Comparison of ENCODE assay signal across 22 cellular contexts in genomic region chr2:101508636-101509035, GRCh38. TPM values are rescaled to one million over a fixed set of nuclear protein-coding genes. Genes with fewer than 3 reads are reported as not detected.
"Had no signal": no experiment of that assay in that cellular context is flagged by ENCODE, and none has a peak within 500 bp of the region (broad histone marks: within the 10 kb centered on the region; RNA-seq: fewer than 3 reads in every experiment).

No MANE protein-coding gene starts in this region.

- H3K36me3 ChIP-seq: esophagus squamous epithelium, ovary, right atrium auricular region, tibial artery, upper lobe of left lung, vagina had no signal

- DNase-seq: effector memory CD8-positive, alpha-beta T cell; esophagus squamous epithelium; foreskin keratinocyte; head of caudate nucleus; hippocampal formation; left colon; mammary epithelial cell; mucosa of descending colon; naive thymus-derived CD8-positive, alpha-beta T cell; nucleus accumbens; ovary; small intestine; stimulated activated CD4-positive, alpha-beta T cell treated with anti-CD3 and anti-CD28 coated beads, Interleukin-12 subunit alpha, Interleukin-12 subunit beta, amount 100 ng/mL, for 4 hours; stimulated activated naive CD8-positive, alpha-beta T cell treated with anti-CD3 and anti-CD28 coated beads, Interleukin-15, Interleukin-2, amounts not matched to agents 100 U/mL and 50 U/mL, for 24 hours; tibial artery; upper lobe of left lung had no signal

- H3K9me3 ChIP-seq: esophagus squamous epithelium, mucosa of descending colon, ovary, right atrium auricular region, tibial artery, upper lobe of left lung, vagina had no signal

- H3K27me3 Mint-ChIP-seq: naive thymus-derived CD8-positive, alpha-beta T cell had no signal

- H3K4me3 ChIP-seq: esophagus squamous epithelium, mucosa of descending colon, ovary, right atrium auricular region, tibial artery, upper lobe of left lung, vagina had no signal

- H3K9me3 Mint-ChIP-seq: dendritic cell treated with granulocyte-macrophage colony-stimulating factor and Interleukin-4, amounts not matched to agents 40 ng/mL and 50 ng/mL, for 4 days; effector memory CD8-positive, alpha-beta T cell had no signal

- FAIRE-seq: colon, small intestine had no signal

- H3K4me3 Mint-ChIP-seq: dendritic cell treated with granulocyte-macrophage colony-stimulating factor and Interleukin-4, amounts not matched to agents 40 ng/mL and 50 ng/mL, for 4 days; effector memory CD8-positive, alpha-beta T cell; naive thymus-derived CD8-positive, alpha-beta T cell; neural crest cell had no signal

- H3K27ac ChIP-seq: foreskin keratinocyte, ovary, right atrium auricular region, tibial artery, upper lobe of left lung, vagina had no signal

- H3K4me1 Mint-ChIP-seq: naive thymus-derived CD8-positive, alpha-beta T cell; neural crest cell had no signal

- H3K27me3 ChIP-seq: esophagus squamous epithelium, foreskin keratinocyte, ovary, right atrium auricular region, upper lobe of left lung, vagina had no signal

- H3K27ac Mint-ChIP-seq: dendritic cell treated with granulocyte-macrophage colony-stimulating factor and Interleukin-4, amounts not matched to agents 40 ng/mL and 50 ng/mL, for 4 days; effector memory CD8-positive, alpha-beta T cell had no signal

- H3K36me3 Mint-ChIP-seq: naive thymus-derived CD8-positive, alpha-beta T cell had no signal

- ATAC-seq: effector memory CD8-positive, alpha-beta T cell; foreskin keratinocyte; left colon; mucosa of descending colon; naive thymus-derived CD8-positive, alpha-beta T cell; stimulated activated naive CD8-positive, alpha-beta T cell treated with anti-CD3 and anti-CD28 coated beads, Interleukin-15, Interleukin-2, amounts not matched to agents 100 U/mL and 50 U/mL, for 24 hours had no signal

- H3K4me1 ChIP-seq: esophagus squamous epithelium, foreskin keratinocyte, tibial artery, vagina had no signal

RNA-seq across cellular contexts. Expression of gene RFX8, which starts 33.7 kb away (rescaled TPM):
- total RNA-seq: epithelial cell of proximal tubule; left colon; mucosa of descending colon; naive thymus-derived CD8-positive, alpha-beta T cell had no signal
- polyA plus RNA-seq: naive thymus-derived CD8-positive, alpha-beta T cell had no signal
